Comparison of ENCODE assay signal across 8 cellular contexts in genomic region chr15:29822100-29822684, GRCh38. TPM values are rescaled to one million over a fixed set of nuclear protein-coding genes. Genes with fewer than 3 reads are reported as not detected.
DNase-seq lines count a peak whose midpoint lies in the region; ATAC-seq and FAIRE-seq lines count a peak whose summit lies in the region.

TSS of gene TJP1 (minus strand) at chr15:29822468. CDS start at chr15:29822028, 440 bp downstream.

- H3K4me3 Mint-ChIP-seq in activated CD4-positive, alpha-beta memory T cell treated with anti-CD3 and anti-CD28 coated beads, Interleukin-2, amount 10 ng/mL, durations not matched to agents 7 days and 5 days = peak within 1 kb of the TSS; percentile 27
- H3K4me3 Mint-ChIP-seq in naive thymus-derived CD8-positive, alpha-beta T cell = peak within 1 kb of the TSS; percentile 41 to 75 (median 61)

- CTCF ChIA-PET in activated CD4-positive, alpha-beta memory T cell treated with anti-CD3 and anti-CD28 coated beads, Interleukin-2, amount 10 ng/mL, durations not matched to agents 7 days and 5 days (lab: Charles Lee) = no interaction called here

- no peak for ATAC-seq in naive thymus-derived CD8-positive, alpha-beta T cell
- ATAC-seq in HG02885 (IDR thresholded peaks at IDR 0.05; ENCODE audit: poor library complexity, unreplicated experiment) = no peak
- ATAC-seq in GM21447 (IDR thresholded peaks at IDR 0.05; ENCODE audit: unreplicated experiment) = no peak

- peaks cover 10% of the 10 kb centered on the region for H3K9me3 Mint-ChIP-seq in activated CD4-positive, alpha-beta memory T cell treated with anti-CD3 and anti-CD28 coated beads, Interleukin-2, amount 10 ng/mL, durations not matched to agents 7 days and 5 days
- peaks cover 0 to 40% (median 14%) of the 10 kb centered on the region in 9 donors for H3K9me3 Mint-ChIP-seq in naive thymus-derived CD8-positive, alpha-beta T cell

- H3K27me3 Mint-ChIP-seq in activated CD4-positive, alpha-beta memory T cell treated with anti-CD3 and anti-CD28 coated beads, Interleukin-2, amount 10 ng/mL, durations not matched to agents 7 days and 5 days = peaks cover 49% of the 10 kb centered on the region
- peaks cover 36 to 62% (median 50%) of the 10 kb centered on the region in 5 donors for H3K27me3 Mint-ChIP-seq in naive thymus-derived CD8-positive, alpha-beta T cell

- DNase-seq in GM03348 (ENCODE audit: low spot score) (peak; percentile 95), LoVo (ENCODE audit: low spot score) (peak; percentile 81), frontal cortex (ENCODE audit: low spot score in 2 of 2) (peak; percentile 76 to 81)
- DNase-seq in activated CD4-positive, alpha-beta memory T cell treated with anti-CD3 and anti-CD28 coated beads, Interleukin-2, amount 10 ng/mL, durations not matched to agents 7 days and 5 days = no peak
- DNase-seq in naive thymus-derived CD8-positive, alpha-beta T cell = no peak
- no peak for DNase-seq in activated CD4-positive, alpha-beta T cell treated with anti-CD3 and anti-CD28 coated beads, Interleukin-2, amount 50 U/mL, for 1 hour

- peaks cover 15% of the 10 kb centered on the region for H3K4me1 Mint-ChIP-seq in activated CD4-positive, alpha-beta memory T cell treated with anti-CD3 and anti-CD28 coated beads, Interleukin-2, amount 10 ng/mL, durations not matched to agents 7 days and 5 days
- peaks cover 5 to 30% (median 26%) of the 10 kb centered on the region in 4 donors for H3K4me1 Mint-ChIP-seq in naive thymus-derived CD8-positive, alpha-beta T cell

- H3K27ac Mint-ChIP-seq in activated CD4-positive, alpha-beta memory T cell treated with anti-CD3 and anti-CD28 coated beads, Interleukin-2, amount 10 ng/mL, durations not matched to agents 7 days and 5 days = peak within 1 kb of the TSS; percentile 26
- H3K27ac Mint-ChIP-seq in naive thymus-derived CD8-positive, alpha-beta T cell = peak within 1 kb of the TSS in 1 of 10 donors; percentile 62

- FAIRE-seq in frontal cortex (lab: Jason Lieb, UNC) = no peak

- POLR2A ChIA-PET in activated CD4-positive, alpha-beta memory T cell treated with anti-CD3 and anti-CD28 coated beads, Interleukin-2, amount 10 ng/mL, durations not matched to agents 7 days and 5 days (lab: Charles Lee) = no interaction called here
- POLR2A ChIA-PET in naive thymus-derived CD8-positive, alpha-beta T cell (lab: Charles Lee) = interaction anchor here (1.2 kb wide), 1 partner anchor 75 kb away, joined by 3 read pairs; no protein-coding TSS in a partner anchor

- peaks cover 12% of the 10 kb centered on the region for H3K36me3 Mint-ChIP-seq in activated CD4-positive, alpha-beta memory T cell treated with anti-CD3 and anti-CD28 coated beads, Interleukin-2, amount 10 ng/mL, durations not matched to agents 7 days and 5 days (ENCODE audit: low read depth)
- H3K36me3 Mint-ChIP-seq in naive thymus-derived CD8-positive, alpha-beta T cell = peaks cover 0 to 11% (median 8%) of the 10 kb centered on the region in 3 donors

RNA-seq across cellular contexts. Expression of gene TJP1, which starts in this region (rescaled TPM):
- total RNA-seq in activated CD4-positive, alpha-beta memory T cell treated with anti-CD3 and anti-CD28 coated beads, Interleukin-2, amount 10 ng/mL, durations not matched to agents 7 days and 5 days = not detected
- total RNA-seq in frontal cortex = 40.8 TPM
- not detected for total RNA-seq in naive thymus-derived CD8-positive, alpha-beta T cell
- polyA plus RNA-seq in naive thymus-derived CD8-positive, alpha-beta T cell = not detected

Comparison
In these comparisons a context has a peak if more than half of its experiments do, and no peak if none do; other contexts are left out.
1. RNA of gene TJP1 (total RNA-seq): 40.8 TPM in frontal cortex (single experiment); not detected in activated CD4-positive, alpha-beta memory T cell treated with anti-CD3 and anti-CD28 coated beads, Interleukin-2, amount 10 ng/mL, durations not matched to agents 7 days and 5 days and not detected in naive thymus-derived CD8-positive, alpha-beta T cell; every median in the first group is over 10 times any median in the second.
2. DNase-seq: peak in GM03348 (single experiment), LoVo (single experiment) and frontal cortex (2 of 2); none in activated CD4-positive, alpha-beta memory T cell treated with anti-CD3 and anti-CD28 coated beads, Interleukin-2, amount 10 ng/mL, durations not matched to agents 7 days and 5 days (single experiment), naive thymus-derived CD8-positive, alpha-beta T cell (0 of 10) and activated CD4-positive, alpha-beta T cell treated with anti-CD3 and anti-CD28 coated beads, Interleukin-2, amount 50 U/mL, for 1 hour (single experiment).